In genomic region chr5:134131578-134132350, GRCh38 we compare ENCODE assay signal across 14 cellular contexts. TPM values are rescaled to one million over a fixed set of nuclear protein-coding genes. Genes with fewer than 3 reads are reported as not detected.
DNase-seq lines count a peak whose midpoint lies in the region; ATAC-seq and TF ChIP-seq lines count a peak whose summit lies in the region.
"Had no signal": no experiment of that assay in that cellular context is flagged by ENCODE, and none has a peak within 500 bp of the region (broad histone marks: within the 10 kb centered on the region; RNA-seq: fewer than 3 reads in every experiment).

No MANE protein-coding gene starts in this region.

- CTCF ChIA-PET in activated CD4-positive, alpha-beta T cell treated with anti-CD3 and anti-CD28 coated beads, Interleukin-2, amount 10 ng/mL, durations not matched to agents 7 days and 5 days (lab: Charles Lee), result interaction anchor here (0.8 to 13.1 kb wide), 7 partner anchors 6 to 92 kb away, joined by 3 to 258 read pairs (median 7); no protein-coding TSS in a partner anchor
- CTCF ChIA-PET in PC-9 (lab: Charles Lee), result no interaction called here

- WGBS in lower leg skin, 2 donors, result 93 to 94% methylated on average over 7 of the region's 7 CpGs

- H3K27ac ChIP-seq in PC-9, result no peak overlapping the region
- H3K27ac ChIP-seq: thoracic aorta had no signal

- H3K9me3 ChIP-seq in PC-9 (ENCODE audit: insufficient read depth, low read depth), result no peaks in the 10 kb centered on the region
- H3K9me3 ChIP-seq: heart left ventricle, thoracic aorta had no signal

- BruUV-seq in PC-9 (replicated peaks; lab: Mats Ljungman, UMichigan), result no TSS peak

- H3K4me1 ChIP-seq in PC-9 (replicated peaks; ENCODE audit: insufficient read depth), result no peaks in the 10 kb centered on the region

- no peaks in the 10 kb centered on the region for H3K79me2 ChIP-seq in PC-9 (ENCODE audit: low read depth)

- H3K4me1 Mint-ChIP-seq in activated CD4-positive, alpha-beta T cell treated with anti-CD3 and anti-CD28 coated beads, Interleukin-2, amount 10 ng/mL, durations not matched to agents 7 days and 5 days, result peaks cover 99% of the 10 kb centered on the region
- H3K4me1 Mint-ChIP-seq in activated naive CD8-positive, alpha-beta T cell treated with anti-CD3 and anti-CD28 coated beads, Interleukin-2, amount 10 ng/mL, durations not matched to agents 7 days and 5 days, result peaks cover 88% of the 10 kb centered on the region
- H3K4me1 Mint-ChIP-seq in neural crest cell, result peaks cover 13% of the 10 kb centered on the region

- TF ChIP-seq CTCF in neural crest cell (conservative IDR thresholded peaks at IDR 0.05), result no peak
- no peak for TF ChIP-seq CTCF in lower leg skin (IDR thresholded peaks at IDR 0.05)
- TF ChIP-seq CTCF in PC-9 (conservative IDR thresholded peaks at IDR 0.05), result no peak

- no peak for TF ChIP-seq POLR2A in lower leg skin (IDR thresholded peaks at IDR 0.05)

- H4K20me1 ChIP-seq in PC-9 (ENCODE audit: insufficient read depth), result peaks cover 4% of the 10 kb centered on the region

- peak; percentile 3 for ATAC-seq in HG03565 (IDR thresholded peaks at IDR 0.05; ENCODE audit: unreplicated experiment)
- ATAC-seq in activated naive CD8-positive, alpha-beta T cell treated with anti-CD3 and anti-CD28 coated beads, Interleukin-2, amount 10 ng/mL, durations not matched to agents 7 days and 5 days (ENCODE audit: low read depth), result no peak
- ATAC-seq: heart left ventricle, left lobe of liver, SK-N-SH treated with all-trans-retinoic acid at 6 μM for 48 hours had no signal

- no peaks in the 10 kb centered on the region for H3K27me3 ChIP-seq in PC-9 (ENCODE audit: insufficient read depth, low read depth)
- H3K27me3 ChIP-seq: heart left ventricle had no signal

- H3K27ac Mint-ChIP-seq in activated CD4-positive, alpha-beta T cell treated with anti-CD3 and anti-CD28 coated beads, Interleukin-2, amount 10 ng/mL, durations not matched to agents 7 days and 5 days, result peak overlapping the region; percentile 94
- H3K27ac Mint-ChIP-seq in activated naive CD8-positive, alpha-beta T cell treated with anti-CD3 and anti-CD28 coated beads, Interleukin-2, amount 10 ng/mL, durations not matched to agents 7 days and 5 days, result peak overlapping the region; percentile 83
- peak overlapping the region; percentile 35 for H3K27ac Mint-ChIP-seq in neural crest cell (ENCODE audit: unreplicated experiment)

- POLR2A ChIA-PET in activated CD4-positive, alpha-beta T cell treated with anti-CD3 and anti-CD28 coated beads, Interleukin-2, amount 10 ng/mL, durations not matched to agents 7 days and 5 days (lab: Charles Lee), result interaction anchor here (0.5 to 1.7 kb wide), 2 partner anchors 20 to 64 kb away, joined by 3 to 4 read pairs; no protein-coding TSS in a partner anchor
- POLR2A ChIA-PET in activated naive CD8-positive, alpha-beta T cell treated with anti-CD3 and anti-CD28 coated beads, Interleukin-2, amount 10 ng/mL, durations not matched to agents 7 days and 5 days (lab: Charles Lee), result interaction anchor here (1.0 to 8.1 kb wide), 8 partner anchors 7 to 31 kb away, joined by 3 to 60 read pairs (median 15); partner anchors contain the start of gene TCF7
- POLR2A ChIA-PET in PC-9 (lab: Charles Lee; ENCODE audit: unreplicated experiment), result no interaction called here

- H2AFZ ChIP-seq in PC-9, result no peak overlapping the region

- intact Hi-C loops in lower leg skin (cut with DNase I; ENCODE audit: low total_unique reads) (no loop called here), PC-9 (cut with micrococcal nuclease; ENCODE audit: unreplicated experiment) (no loop called here)

- H3K27me3 Mint-ChIP-seq in activated CD4-positive, alpha-beta T cell treated with anti-CD3 and anti-CD28 coated beads, Interleukin-2, amount 10 ng/mL, durations not matched to agents 7 days and 5 days, result no peaks in the 10 kb centered on the region
- no peaks in the 10 kb centered on the region for H3K27me3 Mint-ChIP-seq in activated naive CD8-positive, alpha-beta T cell treated with anti-CD3 and anti-CD28 coated beads, Interleukin-2, amount 10 ng/mL, durations not matched to agents 7 days and 5 days
- no peaks in the 10 kb centered on the region for H3K27me3 Mint-ChIP-seq in neural crest cell (ENCODE audit: low read depth)

- H3K4me3 ChIP-seq in lower leg skin (ENCODE audit: low read depth, poor library complexity, severe bottlenecking), result no peak overlapping the region
- no peak overlapping the region for H3K4me3 ChIP-seq in PC-9
- H3K4me3 ChIP-seq: heart left ventricle, thoracic aorta had no signal

- H3F3A ChIP-seq in PC-9 (ENCODE audit: insufficient read depth, low read depth), result peaks cover 12% of the 10 kb centered on the region; the same call in 1 of the 2 replicates

- H3K4me3 Mint-ChIP-seq in activated CD4-positive, alpha-beta T cell treated with anti-CD3 and anti-CD28 coated beads, Interleukin-2, amount 10 ng/mL, durations not matched to agents 7 days and 5 days, result peak overlapping the region; percentile 79
- H3K4me3 Mint-ChIP-seq in activated naive CD8-positive, alpha-beta T cell treated with anti-CD3 and anti-CD28 coated beads, Interleukin-2, amount 10 ng/mL, durations not matched to agents 7 days and 5 days, result peak overlapping the region; percentile 89
- H3K4me3 Mint-ChIP-seq in neural crest cell, result no peak overlapping the region

- 0 out of 2 replicates have a peak, but pooled peaks cover 3% of the 10 kb centered on the region for H3K36me3 ChIP-seq in PC-9 (ENCODE audit: low read depth)

- H3K36me3 Mint-ChIP-seq in activated CD4-positive, alpha-beta T cell treated with anti-CD3 and anti-CD28 coated beads, Interleukin-2, amount 10 ng/mL, durations not matched to agents 7 days and 5 days (ENCODE audit: low read depth), result peaks cover 89% of the 10 kb centered on the region
- H3K36me3 Mint-ChIP-seq in activated naive CD8-positive, alpha-beta T cell treated with anti-CD3 and anti-CD28 coated beads, Interleukin-2, amount 10 ng/mL, durations not matched to agents 7 days and 5 days, result peaks cover 18% of the 10 kb centered on the region
- H3K36me3 Mint-ChIP-seq in neural crest cell (ENCODE audit: low read depth), result peaks cover 7% of the 10 kb centered on the region

- no peak for DNase-seq in activated CD4-positive, alpha-beta T cell treated with anti-CD3 and anti-CD28 coated beads, Interleukin-2, amount 10 ng/mL, durations not matched to agents 7 days and 5 days
- DNase-seq in activated CD4-positive, alpha-beta T cell treated with anti-CD3 and anti-CD28 coated beads, Interleukin-2, amount 50 U/mL, for 4 hours, result no peak
- DNase-seq in activated naive CD8-positive, alpha-beta T cell treated with anti-CD3 and anti-CD28 coated beads, Interleukin-2, amount 10 ng/mL, durations not matched to agents 7 days and 5 days, result peak; percentile 51
- DNase-seq in neural crest cell (ENCODE audit: low read depth, low spot score), result no peak
- DNase-seq in A172 (ENCODE audit: low spot score), result no peak
- DNase-seq in lower leg skin (ENCODE audit: low spot score in 2 of 2), result no peak
- no peak for DNase-seq in PC-9
- DNase-seq: Calu3, NCI-H1092 had no signal

- H3K9me2 ChIP-seq in PC-9 (ENCODE audit: insufficient read depth), result no peaks in the 10 kb centered on the region

- H3K9me3 Mint-ChIP-seq in activated CD4-positive, alpha-beta T cell treated with anti-CD3 and anti-CD28 coated beads, Interleukin-2, amount 10 ng/mL, durations not matched to agents 7 days and 5 days, result no peaks in the 10 kb centered on the region
- H3K9me3 Mint-ChIP-seq in activated naive CD8-positive, alpha-beta T cell treated with anti-CD3 and anti-CD28 coated beads, Interleukin-2, amount 10 ng/mL, durations not matched to agents 7 days and 5 days, result no peaks in the 10 kb centered on the region
- no peaks in the 10 kb centered on the region for H3K9me3 Mint-ChIP-seq in neural crest cell

- no peak overlapping the region for H3K4me2 ChIP-seq in PC-9

RNA-seq across cellular contexts. Expression of gene TCF7, which starts 17.3 kb away (rescaled TPM):
- 100 to 1,000 TPM; 271 to 283 TPM for total RNA-seq in activated CD4-positive, alpha-beta T cell treated with anti-CD3 and anti-CD28 coated beads, Interleukin-2, amount 10 ng/mL, durations not matched to agents 7 days and 5 days
- total RNA-seq in activated naive CD8-positive, alpha-beta T cell treated with anti-CD3 and anti-CD28 coated beads, Interleukin-2, amount 10 ng/mL, durations not matched to agents 7 days and 5 days, result 100 to 1,000 TPM; 283 to 315 TPM
- 18.0 and 19.3 TPM in 2 replicates for total RNA-seq in neural crest cell
- 3.8 and 4.8 TPM in 2 replicates for total RNA-seq in A172 (2014; rRNA removed; shearing (Covaris generic))
- 1 to 10 TPM; 2.6 to 6.2 (median 5.1) TPM for total RNA-seq in lower leg skin
- 8.9 and 13.0 TPM in 2 replicates for total RNA-seq in PC-9 (2021)

RNA-seq across cellular contexts. Expression of gene SKP1, which starts 45.0 kb away (rescaled TPM):
- total RNA-seq in activated CD4-positive, alpha-beta T cell treated with anti-CD3 and anti-CD28 coated beads, Interleukin-2, amount 10 ng/mL, durations not matched to agents 7 days and 5 days, result 100 to 1,000 TPM; 194 to 197 TPM
- 100 to 1,000 TPM; 193 to 206 TPM for total RNA-seq in activated naive CD8-positive, alpha-beta T cell treated with anti-CD3 and anti-CD28 coated beads, Interleukin-2, amount 10 ng/mL, durations not matched to agents 7 days and 5 days
- total RNA-seq in neural crest cell, result 329 and 340 TPM in 2 replicates
- total RNA-seq in A172 (2014; rRNA removed; shearing (Covaris generic)), result 590 and 596 TPM in 2 replicates
- total RNA-seq in lower leg skin, result 100 to 1,000 TPM; 229 to 275 (median 253) TPM
- total RNA-seq in PC-9 (2021), result 335 and 409 TPM in 2 replicates

Comparison
In these comparisons a context has a peak if more than half of its experiments do, and no peak if none do; other contexts are left out.
1. H3K27ac Mint-ChIP-seq: peak in every context shown above with its lines; median percentile 94 in activated CD4-positive, alpha-beta T cell treated with anti-CD3 and anti-CD28 coated beads, Interleukin-2, amount 10 ng/mL, durations not matched to agents 7 days and 5 days; 83 in activated naive CD8-positive, alpha-beta T cell treated with anti-CD3 and anti-CD28 coated beads, Interleukin-2, amount 10 ng/mL, durations not matched to agents 7 days and 5 days; 35 in neural crest cell.
2. RNA of gene TCF7, which starts 17.3 kb away (total RNA-seq): 283 to 315 TPM in activated naive CD8-positive, alpha-beta T cell treated with anti-CD3 and anti-CD28 coated beads, Interleukin-2, amount 10 ng/mL, durations not matched to agents 7 days and 5 days and 271 to 283 TPM in activated CD4-positive, alpha-beta T cell treated with anti-CD3 and anti-CD28 coated beads, Interleukin-2, amount 10 ng/mL, durations not matched to agents 7 days and 5 days; 18.0 to 19.3 TPM in neural crest cell, 8.9 to 13.0 TPM in PC-9, 2.6 to 6.2 TPM in lower leg skin and 3.8 to 4.8 TPM in A172; every median in the first group is over 10 times any median in the second.